In genomic region chr10:121721257-121721656, GRCh38 we compare ENCODE assay signal across 23 cellular contexts.
"Had no signal": no experiment of that assay in that cellular context is flagged by ENCODE, and none has a peak within 500 bp of the region (broad histone marks: within the 10 kb centered on the region; RNA-seq: fewer than 3 reads in every experiment).

No MANE protein-coding gene starts in this region.

- H3K27ac ChIP-seq: neural progenitor cell, pancreas, psoas muscle, skin epidermis, stomach, thoracic aorta, thyroid gland, tibial nerve, upper lobe of left lung, vagina had no signal

- H3K4me3 ChIP-seq: neural progenitor cell, pancreas, psoas muscle, skin epidermis, stomach, thoracic aorta, thyroid gland, tibial nerve, upper lobe of left lung, vagina had no signal

- H3K4me2 ChIP-seq: neural progenitor cell had no signal

- H3K9me3 ChIP-seq: pancreas, psoas muscle, stomach, thoracic aorta, thyroid gland, tibial nerve, upper lobe of left lung, vagina had no signal

- H3K4me1 ChIP-seq: neural progenitor cell, pancreas, psoas muscle, stomach, thyroid gland, tibial nerve, upper lobe of left lung, vagina had no signal

- H3K36me3 ChIP-seq: pancreas, stomach, thoracic aorta, thyroid gland, tibial nerve, upper lobe of left lung, vagina had no signal

- ATAC-seq: naive thymus-derived CD4-positive, alpha-beta T cell; natural killer cell; pancreas; psoas muscle; sciatic nerve; stimulated activated effector memory CD8-positive, alpha-beta T cell treated with anti-CD3 and anti-CD28 coated beads, Interleukin-12 subunit alpha, Interleukin-12 subunit beta, amount 100 ng/mL, for 72 hours; stimulated activated naive B cell treated with anti-CD40 and anti-IgM and Interleukin-4, amounts not matched to agents 10 μg/mL and 1 μg/mL and 100 μg/mL, for 72 hours had no signal

- H3K9ac ChIP-seq: neural progenitor cell had no signal

- DNase-seq: naive thymus-derived CD4-positive, alpha-beta T cell; natural killer cell; occipital lobe; pancreas; posterior cingulate gyrus; psoas muscle; stimulated activated CD4-positive, alpha-beta T cell treated with anti-CD3 and anti-CD28 coated beads, Interleukin-15, amount 100 ng/mL, for 24 hours; stimulated activated CD4-positive, alpha-beta T cell treated with anti-CD3 and anti-CD28 coated beads, Interleukin-2, amount 100 ng/mL, for 24 hours; stimulated activated CD4-positive, alpha-beta T cell treated with anti-CD3 and anti-CD28 coated beads, Interleukin-2, amount 100 ng/mL, for 48 hours; stimulated activated CD4-positive, alpha-beta T cell treated with anti-CD3 and anti-CD28 coated beads, Interleukin-4, amount 100 ng/mL, for 24 hours; stimulated activated naive B cell treated with anti-CD40 and anti-IgM and Interleukin-4, amounts not matched to agents 10 μg/mL and 1 μg/mL and 100 μg/mL, for 72 hours; stimulated activated naive CD4-positive, alpha-beta T cell treated with Interleukin-2 at 50 U/mL for 16 hours; stomach; thyroid gland; trophoblast cell; upper lobe of left lung had no signal

- H3K27me3 ChIP-seq: neural progenitor cell, pancreas, stomach, thyroid gland, upper lobe of left lung, vagina had no signal

- H2AFZ ChIP-seq: neural progenitor cell had no signal
